In the genomic region with DNA sequence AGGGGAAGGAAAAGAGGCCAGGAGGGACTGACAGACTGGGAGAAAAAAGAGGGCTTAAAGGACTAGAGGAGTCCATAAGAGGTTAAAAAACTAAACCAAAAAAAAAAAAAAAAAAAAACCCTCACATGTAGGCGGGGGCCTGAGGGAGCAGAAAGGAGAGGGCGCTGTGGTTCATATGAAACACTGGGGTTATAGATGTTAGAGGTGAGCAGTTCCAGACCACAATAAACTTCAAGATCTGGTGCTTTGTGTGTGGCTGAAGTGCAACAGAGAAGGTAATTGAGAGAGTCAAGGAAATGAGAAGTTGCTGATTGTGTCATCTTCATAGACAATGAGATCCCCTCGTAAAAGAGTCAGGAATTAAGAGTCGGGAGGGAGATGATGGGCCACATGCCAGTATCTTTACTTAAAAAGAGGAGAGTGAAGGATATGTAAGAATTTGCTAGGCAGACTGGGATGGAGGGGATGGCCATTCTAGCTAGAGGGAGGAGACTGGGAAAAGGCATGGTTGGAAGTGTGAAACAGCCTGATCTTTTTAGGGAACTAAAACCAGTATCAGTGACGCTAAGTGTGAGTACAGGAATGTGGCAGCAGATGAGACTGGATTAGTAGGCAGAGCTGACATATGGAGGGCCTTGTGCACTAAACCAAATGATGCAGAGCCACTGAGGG, we compare ENCODE assay signal across 8 cellular contexts. TPM values are rescaled to one million over a fixed set of nuclear protein-coding genes. Genes with fewer than 3 reads are reported as not detected.
A peak's percentile ranks its signal among the peaks of the same experiment; 100 is the strongest.
DNase-seq lines count a peak whose midpoint lies in the region; ATAC-seq lines count a peak whose summit lies in the region.

No MANE protein-coding gene starts in this region.

- H3K27me3 Mint-ChIP-seq in activated T-helper 1 cell treated with anti-CD3 and anti-CD28 coated beads, Interleukin-12 subunit alpha, Interleukin-12 subunit beta, Interleukin-2, Interleukin-4 antibody, amounts not matched to agents 30 ng/mL and 10 ng/mL and 1 ng/mL, durations not matched to agents 14 hours and 24 hours and 36 hours (ENCODE audit: insufficient read depth), result peaks cover 2% of the 10 kb centered on the region
- H3K27me3 Mint-ChIP-seq in stimulated activated naive CD8-positive, alpha-beta T cell treated with anti-CD3 and anti-CD28 coated beads, Interleukin-15, Interleukin-2, amounts not matched to agents 100 ng/mL and 50 ng/mL, for 24 hours, result no peaks in the 10 kb centered on the region

- intact Hi-C loops in Right ventricle myocardium inferior (cut with DNase I) (no loop called here), cardiac septum (cut with DNase I) (loop anchor here (2.0 kb wide), 1 partner anchor 18 kb away; a partner anchor contains a TSS)
- intact Hi-C loops in activated T-helper 1 cell treated with anti-CD3 and anti-CD28 coated beads, Interleukin-12 subunit alpha, Interleukin-12 subunit beta, Interleukin-2, Interleukin-4 antibody, amounts not matched to agents 30 ng/mL and 10 ng/mL and 1 ng/mL, durations not matched to agents 14 hours and 24 hours and 36 hours (cut with micrococcal nuclease), result loop anchor here (1.0 to 2.0 kb wide), 2 partner anchors 18 to 22 kb away; no protein-coding TSS in a partner anchor

- peaks cover 5% of the 10 kb centered on the region for H3K9me3 Mint-ChIP-seq in activated T-helper 1 cell treated with anti-CD3 and anti-CD28 coated beads, Interleukin-12 subunit alpha, Interleukin-12 subunit beta, Interleukin-2, Interleukin-4 antibody, amounts not matched to agents 30 ng/mL and 10 ng/mL and 1 ng/mL, durations not matched to agents 14 hours and 24 hours and 36 hours
- peaks cover 4% of the 10 kb centered on the region for H3K9me3 Mint-ChIP-seq in stimulated activated naive CD8-positive, alpha-beta T cell treated with anti-CD3 and anti-CD28 coated beads, Interleukin-15, Interleukin-2, amounts not matched to agents 100 ng/mL and 50 ng/mL, for 24 hours

- DNase-seq in Right ventricle myocardium inferior (ENCODE audit: missing footprints), result no peak
- DNase-seq in cardiac septum (ENCODE audit: low spot score), result no peak
- no peak for DNase-seq in activated T-helper 1 cell treated with anti-CD3 and anti-CD28 coated beads, Interleukin-12 subunit alpha, Interleukin-12 subunit beta, Interleukin-2, Interleukin-4 antibody, amounts not matched to agents 30 ng/mL and 10 ng/mL and 1 ng/mL, durations not matched to agents 14 hours and 24 hours and 36 hours (ENCODE audit: low spot score)
- DNase-seq in NCI-H2107 treated with DMSO at 0.1 percent for 48 hours (lab: John Stamatoyannopoulos, UW; ENCODE audit: unreplicated experiment), result no peak
- no peak for DNase-seq in NCI-H446 treated with DMSO at 0.1 percent for 48 hours (lab: John Stamatoyannopoulos, UW)

- ATAC-seq in Right ventricle myocardium inferior (peak; percentile 65), HG03103 (IDR thresholded peaks at IDR 0.05; ENCODE audit: low read depth, unreplicated experiment) (peak; percentile 81), HG03196 (IDR thresholded peaks at IDR 0.05; ENCODE audit: unreplicated experiment) (no peak)

- peaks cover 4% of the 10 kb centered on the region for H3K36me3 Mint-ChIP-seq in activated T-helper 1 cell treated with anti-CD3 and anti-CD28 coated beads, Interleukin-12 subunit alpha, Interleukin-12 subunit beta, Interleukin-2, Interleukin-4 antibody, amounts not matched to agents 30 ng/mL and 10 ng/mL and 1 ng/mL, durations not matched to agents 14 hours and 24 hours and 36 hours (ENCODE audit: low read depth)
- H3K36me3 Mint-ChIP-seq in stimulated activated naive CD8-positive, alpha-beta T cell treated with anti-CD3 and anti-CD28 coated beads, Interleukin-15, Interleukin-2, amounts not matched to agents 100 ng/mL and 50 ng/mL, for 24 hours (ENCODE audit: low read depth), result no peaks in the 10 kb centered on the region

- peak overlapping the region; percentile 20 for H3K4me3 Mint-ChIP-seq in activated T-helper 1 cell treated with anti-CD3 and anti-CD28 coated beads, Interleukin-12 subunit alpha, Interleukin-12 subunit beta, Interleukin-2, Interleukin-4 antibody, amounts not matched to agents 30 ng/mL and 10 ng/mL and 1 ng/mL, durations not matched to agents 14 hours and 24 hours and 36 hours
- H3K4me3 Mint-ChIP-seq in stimulated activated naive CD8-positive, alpha-beta T cell treated with anti-CD3 and anti-CD28 coated beads, Interleukin-15, Interleukin-2, amounts not matched to agents 100 ng/mL and 50 ng/mL, for 24 hours, result peak overlapping the region; percentile 41

- peaks cover 18% of the 10 kb centered on the region for H3K4me1 Mint-ChIP-seq in activated T-helper 1 cell treated with anti-CD3 and anti-CD28 coated beads, Interleukin-12 subunit alpha, Interleukin-12 subunit beta, Interleukin-2, Interleukin-4 antibody, amounts not matched to agents 30 ng/mL and 10 ng/mL and 1 ng/mL, durations not matched to agents 14 hours and 24 hours and 36 hours (ENCODE audit: low read depth)
- peaks cover 19% of the 10 kb centered on the region for H3K4me1 Mint-ChIP-seq in stimulated activated naive CD8-positive, alpha-beta T cell treated with anti-CD3 and anti-CD28 coated beads, Interleukin-15, Interleukin-2, amounts not matched to agents 100 ng/mL and 50 ng/mL, for 24 hours (ENCODE audit: low read depth)

- H3K27ac Mint-ChIP-seq in activated T-helper 1 cell treated with anti-CD3 and anti-CD28 coated beads, Interleukin-12 subunit alpha, Interleukin-12 subunit beta, Interleukin-2, Interleukin-4 antibody, amounts not matched to agents 30 ng/mL and 10 ng/mL and 1 ng/mL, durations not matched to agents 14 hours and 24 hours and 36 hours, result peak overlapping the region; percentile 68
- peak overlapping the region; percentile 74 for H3K27ac Mint-ChIP-seq in stimulated activated naive CD8-positive, alpha-beta T cell treated with anti-CD3 and anti-CD28 coated beads, Interleukin-15, Interleukin-2, amounts not matched to agents 100 ng/mL and 50 ng/mL, for 24 hours

RNA-seq across cellular contexts. Expression of a gene that starts 18.4 kb away (rescaled TPM):
- total RNA-seq in Right ventricle myocardium inferior, result 78.6 TPM
- 88.0 TPM for total RNA-seq in cardiac septum
- 295 and 305 TPM in 2 replicates for total RNA-seq in activated T-helper 1 cell treated with anti-CD3 and anti-CD28 coated beads, Interleukin-12 subunit alpha, Interleukin-12 subunit beta, Interleukin-2, Interleukin-4 antibody, amounts not matched to agents 30 ng/mL and 10 ng/mL and 1 ng/mL, durations not matched to agents 14 hours and 24 hours and 36 hours
